Comparison of ENCODE assay signal across 16 cellular contexts in genomic region chr2:105641389-105641811, GRCh38.
A peak's percentile ranks its signal among the peaks of the same experiment; 100 is the strongest.
DNase-seq lines count a peak whose midpoint lies in the region; ATAC-seq and TF ChIP-seq lines count a peak whose summit lies in the region.
"Had no signal": no experiment of that assay in that cellular context is flagged by ENCODE, and none has a peak within 500 bp of the region (broad histone marks: within the 10 kb centered on the region; RNA-seq: fewer than 3 reads in every experiment).

No MANE protein-coding gene starts in this region.

- WGBS in testis, 2 donors = 53 to 54% methylated on average over 12 of the region's 12 CpGs

- H3K9me3 ChIP-seq in testis = no peaks in the 10 kb centered on the region
- H3K9me3 ChIP-seq: tibial artery had no signal

- no peak overlapping the region for H3K4me3 ChIP-seq in testis
- H3K4me3 ChIP-seq: hepatocyte, tibial artery had no signal

- H3K27ac ChIP-seq in testis = no peak overlapping the region
- H3K27ac ChIP-seq: hepatocyte, tibial artery had no signal

- no peak for TF ChIP-seq CTCF in testis (IDR thresholded peaks at IDR 0.05)

- DNase-seq in left cardiac atrium (no peak), Right ventricle myocardium superior (no peak), cerebellar cortex (ENCODE audit: low spot score) (peak; percentile 89), medulla oblongata (ENCODE audit: extremely low spot score) (peak; percentile 93), testis (peak; percentile 85), left colon (no peak), cortex of kidney (lab: John Stamatoyannopoulos, UW) (no peak), retina (no peak)
- DNase-seq: activated CD4-positive, alpha-beta memory T cell treated with anti-CD3 and anti-CD28 coated beads for 36 hours; CD4-positive, CD25-positive, alpha-beta regulatory T cell; KG1; naive B cell; NCI-H1436; NCI-H226; tibial artery had no signal

- TF ChIP-seq POLR2A in testis (IDR thresholded peaks at IDR 0.05) = no peak

- peaks cover 8% of the 10 kb centered on the region for H3K4me1 ChIP-seq in testis

- intact Hi-C loops in left cardiac atrium (cut with DNase I) = no loop called here
- intact Hi-C loops in Right ventricle myocardium superior (cut with DNase I) = no loop called here
- intact Hi-C loops in testis (cut with DNase I; ENCODE audit: low total_unique reads) = no loop called here
- intact Hi-C loops in left colon (cut with DNase I, micrococcal nuclease) = no loop called here

- no peaks in the 10 kb centered on the region for H3K27me3 ChIP-seq in testis
- H3K27me3 ChIP-seq: hepatocyte, tibial artery had no signal

- no peaks in the 10 kb centered on the region for H3K36me3 ChIP-seq in testis (ENCODE audit: low read depth, missing control alignments)
- H3K36me3 ChIP-seq: tibial artery had no signal

- ATAC-seq in left cardiac atrium (peak; percentile 31 to 47), Right ventricle myocardium superior (ENCODE audit: poor library complexity) (no peak), left colon (no peak)

Comparison
In these comparisons a context has a peak if more than half of its experiments do, and no peak if none do; other contexts are left out.
1. ATAC-seq: peak in left cardiac atrium (2 of 2); none in Right ventricle myocardium superior (single experiment) and left colon (single experiment).
2. DNase-seq: peak in cerebellar cortex (single experiment), medulla oblongata (single experiment) and testis (single experiment); none in left cardiac atrium (single experiment), Right ventricle myocardium superior (single experiment), left colon (0 of 2), cortex of kidney (single experiment) and retina (single experiment).